29 cellular contexts compared by ENCODE assay signal in the genomic region with DNA sequence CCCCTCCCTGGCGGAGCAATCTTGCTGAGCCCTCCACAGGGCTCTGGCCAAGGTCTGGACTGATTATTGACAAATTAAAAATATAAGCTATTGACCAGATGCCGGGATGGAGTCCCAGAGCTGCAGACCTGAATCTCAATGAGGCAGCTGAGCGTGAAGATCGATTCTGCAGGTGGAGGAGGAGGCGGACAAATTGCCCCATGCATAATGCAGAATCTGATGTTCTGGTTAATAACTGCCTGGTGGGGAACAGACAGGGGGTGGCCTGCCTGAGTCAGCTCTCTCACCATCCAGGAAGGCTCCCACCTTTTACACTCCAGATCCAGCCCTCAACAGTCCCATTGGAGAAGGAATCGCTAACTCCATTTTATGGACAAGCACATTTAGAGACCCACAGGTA.
"Had no signal": no experiment of that assay in that cellular context is flagged by ENCODE, and none has a peak within 500 bp of the region (broad histone marks: within the 10 kb centered on the region; RNA-seq: fewer than 3 reads in every experiment).

No MANE protein-coding gene starts in this region.

- ATAC-seq: activated naive CD4-positive, alpha-beta T cell treated with anti-CD3 and anti-CD28 coated beads, Interleukin-2, amount 50 U/mL, for 72 hours; activated naive CD8-positive, alpha-beta T cell treated with anti-CD3 and anti-CD28 coated beads, Interleukin-2, amount 50 U/mL, for 24 hours; activated T-cell treated with anti-CD3 and anti-CD28 coated beads, Interleukin-2, amount 50 U/mL, for 4 hours; activated T-cell treated with anti-CD3 and anti-CD28 coated beads, Interleukin-2, amount 50 U/mL, for 72 hours; activated T-helper 17 cell treated with anti-CD3 and anti-CD28 coated beads, Interleukin-2, amount 50 U/mL, for 72 hours; body of pancreas had no signal

- FAIRE-seq: astrocyte had no signal

- DNase-seq: activated effector memory CD4-positive, alpha-beta T cell treated with anti-CD3 and anti-CD28 coated beads, Interleukin-2, amount 50 U/mL, for 16 hours; activated effector memory CD4-positive, alpha-beta T cell treated with Interleukin-2 at 50 U/mL for 16 hours; activated gamma-delta T cell; activated gamma-delta T cell treated with Interleukin-2 at 50 U/mL for 16 hours; activated naive CD4-positive, alpha-beta T cell; activated naive CD4-positive, alpha-beta T cell treated with anti-CD3 and anti-CD28 coated beads for 36 hours; activated naive CD4-positive, alpha-beta T cell treated with anti-CD3 and anti-CD28 coated beads, Interleukin-2, amount 10 ng/mL, durations not matched to agents 7 days and 5 days; activated naive CD4-positive, alpha-beta T cell treated with anti-CD3 and anti-CD28 coated beads, Interleukin-2, amount 50 U/mL, for 16 hours; activated naive CD4-positive, alpha-beta T cell treated with Interleukin-2 at 50 U/mL for 16 hours; activated naive CD8-positive, alpha-beta T cell treated with anti-CD3 and anti-CD28 coated beads for 36 hours; activated naive CD8-positive, alpha-beta T cell treated with anti-CD3 and anti-CD28 coated beads, Interleukin-2, amount 10 ng/mL, durations not matched to agents 7 days and 5 days; activated naive CD8-positive, alpha-beta T cell treated with anti-CD3 and anti-CD28 coated beads, Interleukin-2, amount 50 U/mL, for 24 hours; activated T-cell treated with anti-CD3 and anti-CD28 coated beads, Interleukin-2, amount 50 U/mL, for 1 hour; activated T-cell treated with anti-CD3 and anti-CD28 coated beads, Interleukin-2, amount 50 U/mL, for 24 hours; activated T-cell treated with anti-CD3 and anti-CD28 coated beads, Interleukin-2, amount 50 U/mL, for 4 hours; activated T-cell treated with anti-CD3 and anti-CD28 coated beads, Interleukin-2, amount 50 U/mL, for 48 hours; activated T-cell treated with anti-CD3 and anti-CD28 coated beads, Interleukin-2, amount 50 U/mL, for 72 hours; adrenal gland; amniotic stem cell; amygdala; anterior cingulate cortex; aorta; body of pancreas; brain microvascular endothelial cell; central memory CD4-positive, alpha-beta T cell; cerebellar nuclear complex had no signal
